Comparison of ENCODE assay signal across 1 cellular context in genomic region chr14:100781952-100782351, GRCh38.
TF ChIP-seq lines count a peak whose summit lies in the region.

No MANE protein-coding gene starts in this region.

TF ChIP-seq in K562, 482 proteins besides CTCF, POLR2A, EP300 and RAD21:
- TF ChIP-seq YBX1 (IDR thresholded peaks at IDR 0.05) (no peak), ZBTB11 (CRISPR knock-in tag; IDR thresholded peaks at IDR 0.05) (no peak), SRSF9 (IDR thresholded peaks at IDR 0.05; ENCODE audit: borderline replicate concordance, low read depth, low read length) (no peak), ZNF431 (CRISPR knock-in tag; IDR thresholded peaks at IDR 0.05) (no peak), ZFPM2 (CRISPR knock-in tag; IDR thresholded peaks at IDR 0.05) (no peak), ZNF134 (CRISPR knock-in tag; conservative IDR thresholded peaks at IDR 0.05) (no peak), NFXL1 (CRISPR knock-in tag; IDR thresholded peaks at IDR 0.05) (no peak), MTF1 (CRISPR knock-in tag; IDR thresholded peaks at IDR 0.05; ENCODE audit: borderline replicate concordance) (no peak), ZBTB9 (CRISPR knock-in tag; IDR thresholded peaks at IDR 0.05) (no peak), MLLT1 (IDR thresholded peaks at IDR 0.05) (no peak), CBX5 (IDR thresholded peaks at IDR 0.05; ENCODE audit: borderline replicate concordance, low read depth) (no peak), FOS (IDR thresholded peaks at IDR 0.05; ENCODE audit: extremely low read depth, insufficient read length) (no peak), ZNF146 (CRISPR knock-in tag; IDR thresholded peaks at IDR 0.05; ENCODE audit: unreplicated experiment) (no peak), RCOR1 (IDR thresholded peaks at IDR 0.05; ENCODE audit: borderline replicate concordance in 1 of 2, low read depth in 2 of 2, low read length in 2 of 2) (no peak), SIRT6 (IDR thresholded peaks at IDR 0.05; ENCODE audit: low read depth, low read length) (no peak), ZNF766 (CRISPR knock-in tag; conservative IDR thresholded peaks at IDR 0.05) (no peak), ZNF764 (CRISPR knock-in tag; IDR thresholded peaks at IDR 0.05; ENCODE audit: low read depth) (no peak), DEAF1 (CRISPR knock-in tag; IDR thresholded peaks at IDR 0.05) (no peak), JUNB (CRISPR knock-in tag; conservative IDR thresholded peaks at IDR 0.05) (no peak)
